Comparison of ENCODE assay signal across 9 cellular contexts in the genomic region with DNA sequence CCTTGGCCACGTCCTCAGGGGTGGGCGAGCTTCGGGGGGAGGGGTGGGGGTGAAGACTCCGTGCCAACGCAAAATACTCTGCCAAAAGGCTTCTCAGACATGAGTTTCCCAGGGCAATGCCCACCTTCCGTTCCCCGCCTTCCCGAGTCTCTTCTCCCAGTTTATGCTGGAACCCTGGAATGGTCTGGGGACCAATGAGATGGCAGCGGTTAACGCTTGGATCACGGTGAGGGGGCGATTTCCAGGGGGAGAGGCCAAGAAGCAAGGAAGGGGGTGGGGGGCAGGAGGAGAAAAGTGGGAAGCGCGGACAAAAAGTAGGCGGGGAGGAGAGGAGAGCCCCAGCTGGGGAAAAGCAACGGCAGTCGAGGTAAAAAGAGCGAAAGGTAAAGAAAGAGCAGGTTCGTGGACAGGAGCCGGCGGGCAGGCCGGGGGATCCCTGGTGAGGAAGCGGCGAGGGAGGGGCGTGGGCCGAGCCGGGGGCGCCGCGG.
DNase-seq lines count a peak whose midpoint lies in the region; ATAC-seq and TF ChIP-seq lines count a peak whose summit lies in the region.
"Had no signal": no experiment of that assay in that cellular context is flagged by ENCODE, and none has a peak within 500 bp of the region (broad histone marks: within the 10 kb centered on the region; RNA-seq: fewer than 3 reads in every experiment).

No MANE protein-coding gene starts in this region.

- no peaks in the 10 kb centered on the region for H3K9me3 ChIP-seq in tibial artery

- H3K4me3 ChIP-seq in astrocyte of the spinal cord (ENCODE audit: low read depth, low read length) (peak overlapping the region; percentile 68), tibial artery (peak overlapping the region; percentile 74 to 82)

- peak overlapping the region; percentile 80 to 82 for H3K27ac ChIP-seq in tibial artery

- intact Hi-C loops in tibial artery (cut with DNase I; ENCODE audit: low total_unique reads): no loop called here

- H3K4me1 ChIP-seq in tibial artery: peaks cover 0 to 14% (median 1%) of the 10 kb centered on the region in 4 donors

- peak; percentile 50 for DNase-seq in NCI-H345 (lab: John Stamatoyannopoulos, UW)
- no peak for DNase-seq in NCI-H345 treated with DMSO at 0.1 percent for 48 hours (lab: John Stamatoyannopoulos, UW; ENCODE audit: unreplicated experiment)
- DNase-seq in astrocyte of the spinal cord (ENCODE audit: low read depth, low spot score): no peak
- DNase-seq in left kidney (ENCODE audit: low read depth, low spot score): peak; percentile 85
- no peak for DNase-seq in tibial artery
- DNase-seq in OCI-M1 (lab: John Stamatoyannopoulos, UW): no peak
- DNase-seq in stimulated activated CD4-positive, alpha-beta T cell treated with anti-CD3 and anti-CD28 coated beads, Interleukin-4, amount 100 ng/mL, for 4 hours: no peak
- DNase-seq: CD8-positive, alpha-beta memory T cell had no signal

- in situ Hi-C loops in astrocyte of the spinal cord (cut with HindIII; ENCODE audit: low sequenced_read_pairs): no loop called here

- H3K27me3 ChIP-seq in tibial artery: no peaks in the 10 kb centered on the region

- no peak for TF ChIP-seq CTCF in astrocyte of the spinal cord (IDR thresholded peaks at IDR 0.05; ENCODE audit: low read depth, low read length)
- no peak for TF ChIP-seq CTCF in tibial artery (IDR thresholded peaks at IDR 0.05)

- no peaks in the 10 kb centered on the region for H3K36me3 ChIP-seq in tibial artery

- ATAC-seq in GM18502 (IDR thresholded peaks at IDR 0.05; ENCODE audit: poor library complexity, unreplicated experiment): no peak

Comparison
In these comparisons a context has a peak if more than half of its experiments do, and no peak if none do; other contexts are left out.
1. DNase-seq: peak in NCI-H345 (single experiment) and left kidney (single experiment); none in NCI-H345 treated with DMSO at 0.1 percent for 48 hours (single experiment), astrocyte of the spinal cord (single experiment), tibial artery (0 of 2), OCI-M1 (single experiment) and stimulated activated CD4-positive, alpha-beta T cell treated with anti-CD3 and anti-CD28 coated beads, Interleukin-4, amount 100 ng/mL, for 4 hours (0 of 2).